ENCODE assay signal across 30 cellular contexts in the genomic region with DNA sequence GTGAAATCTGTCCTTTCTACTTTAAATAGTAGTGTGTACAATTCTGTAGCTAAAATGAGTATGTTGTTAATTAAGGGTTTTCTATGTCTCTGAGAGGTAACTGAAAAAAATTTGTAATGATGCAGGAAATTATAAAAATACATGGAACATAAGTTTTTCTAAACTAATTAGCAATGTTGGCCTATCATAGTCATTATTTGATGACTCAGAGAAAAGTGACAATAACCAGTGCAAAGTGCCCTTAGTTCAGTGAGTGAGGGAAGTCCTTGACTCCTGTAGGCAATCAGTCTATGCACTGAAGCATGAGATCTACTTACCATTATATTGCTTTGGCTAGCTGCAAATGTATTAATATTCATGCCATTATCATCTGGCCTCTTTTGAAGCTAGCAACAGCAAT. TPM values are rescaled to one million over a fixed set of nuclear protein-coding genes. Genes with fewer than 3 reads are reported as not detected.
"Had no signal": no experiment of that assay in that cellular context is flagged by ENCODE, and none has a peak within 500 bp of the region (broad histone marks: within the 10 kb centered on the region; RNA-seq: fewer than 3 reads in every experiment).

No MANE protein-coding gene starts in this region.

- H3K4me3 ChIP-seq: ascending aorta, body of pancreas, coronary artery had no signal

- H3K4me1 ChIP-seq: ascending aorta, body of pancreas had no signal

- DNase-seq: activated B cell treated with CpG ODN at 0.5 μM for 24 hours; activated CD4-positive, alpha-beta T cell treated with anti-CD3 and anti-CD28 coated beads for 1 hour; activated CD4-positive, alpha-beta T cell treated with anti-CD3 and anti-CD28 coated beads, Interleukin-2, amount 10 ng/mL, durations not matched to agents 24 days and 14 days; activated CD4-positive, alpha-beta T cell treated with anti-CD3 and anti-CD28 coated beads, Interleukin-2, amount 50 U/mL, for 48 hours; activated CD8-positive, alpha-beta memory T cell treated with anti-CD3 and anti-CD28 coated beads, Interleukin-2, amount 10 ng/mL, durations not matched to agents 7 days and 5 days; activated effector memory CD4-positive, alpha-beta T cell treated with Interleukin-2 at 50 U/mL for 16 hours; activated naive CD4-positive, alpha-beta T cell treated with Interleukin-2 at 50 U/mL for 16 hours; activated naive CD8-positive, alpha-beta T cell treated with anti-CD3 and anti-CD28 coated beads, Interleukin-2, amount 50 U/mL, for 24 hours; activated T-cell treated with anti-CD3 and anti-CD28 coated beads, Interleukin-2, amount 50 U/mL, for 24 hours; amniotic stem cell; body of pancreas; central memory CD4-positive, alpha-beta T cell; Karpas-422; NCI-H1436; NCI-H1694 treated with DMSO at 0.1 percent for 48 hours; NCI-H2029 treated with DMSO at 0.1 percent for 48 hours; NCI-H2227 treated with DMSO at 0.1 percent for 48 hours; NCI-H510A; NCI-H526 treated with DMSO at 0.1 percent for 48 hours; PC-3; SHP77 treated with DMSO at 0.1 percent for 48 hours; T-helper 17 cell; T-helper 9 cell had no signal

- H3K27ac ChIP-seq: ascending aorta, body of pancreas, coronary artery had no signal

- H3K9me3 ChIP-seq: ascending aorta, body of pancreas had no signal

- H3K36me3 ChIP-seq: ascending aorta had no signal

- H3K27me3 ChIP-seq: ascending aorta, body of pancreas had no signal

- ATAC-seq: activated CD8-positive, alpha-beta memory T cell treated with anti-CD3 and anti-CD28 coated beads, Interleukin-2, amount 10 ng/mL, durations not matched to agents 7 days and 5 days; activated naive CD4-positive, alpha-beta T cell treated with anti-CD3 and anti-CD28 coated beads, Interleukin-2, amount 50 U/mL, for 72 hours; activated naive CD8-positive, alpha-beta T cell treated with anti-CD3 and anti-CD28 coated beads, Interleukin-2, amount 50 U/mL, for 24 hours; body of pancreas; PC-3; T-helper 17 cell had no signal

RNA-seq across cellular contexts. Expression of gene CCDC172, which starts 40.6 kb away (rescaled TPM):
- total RNA-seq: activated B cell treated with CpG ODN at 0.5 μM for 24 hours; activated CD4-positive, alpha-beta T cell treated with anti-CD3 and anti-CD28 coated beads, Interleukin-2, amount 10 ng/mL, durations not matched to agents 24 days and 14 days; activated CD8-positive, alpha-beta memory T cell treated with anti-CD3 and anti-CD28 coated beads, Interleukin-2, amount 10 ng/mL, durations not matched to agents 7 days and 5 days; activated naive CD4-positive, alpha-beta T cell treated with anti-CD3 and anti-CD28 coated beads, Interleukin-2, amount 50 U/mL, for 72 hours; activated T-helper 1 cell treated with anti-CD3 and anti-CD28 coated beads, Interleukin-12 subunit alpha, Interleukin-12 subunit beta, Interleukin-2, Interleukin-4 antibody, amounts not matched to agents 30 ng/mL and 10 ng/mL and 1 ng/mL, durations not matched to agents 14 hours and 24 hours and 36 hours; ascending aorta; body of pancreas; bronchial epithelial cell; chondrocyte; PC-3; SK-MEL-5; T-helper 17 cell had no signal
